In genomic region chr7:81956520-81956919, GRCh38 we compare ENCODE assay signal across 9 cellular contexts.
DNase-seq lines count a peak whose midpoint lies in the region; ATAC-seq, FAIRE-seq and TF ChIP-seq lines count a peak whose summit lies in the region.
"Had no signal": no experiment of that assay in that cellular context is flagged by ENCODE, and none has a peak within 500 bp of the region (broad histone marks: within the 10 kb centered on the region; RNA-seq: fewer than 3 reads in every experiment).

No MANE protein-coding gene starts in this region.

- no peak overlapping the region for H3K27ac ChIP-seq in astrocyte (ENCODE audit: low read depth, low read length)
- no peak overlapping the region for H3K27ac ChIP-seq in thyroid gland

- no peak overlapping the region for H2AFZ ChIP-seq in astrocyte (ENCODE audit: low read depth, low read length)

- intact Hi-C loops in thyroid gland (cut with DNase I): loop anchor here (10.0 kb wide), 1 partner anchor 472 kb away; no protein-coding TSS in a partner anchor

- H3K36me3 ChIP-seq in astrocyte (ENCODE audit: insufficient read depth, low read length): no peaks in the 10 kb centered on the region
- H3K36me3 ChIP-seq in thyroid gland: no peaks in the 10 kb centered on the region

- H3K27me3 ChIP-seq in astrocyte (ENCODE audit: insufficient read depth, low read length) (no peaks in the 10 kb centered on the region), thyroid gland (no peaks in the 10 kb centered on the region)

- H3K4me2 ChIP-seq in astrocyte (ENCODE audit: low read length): no peak overlapping the region

- H3K9me3 ChIP-seq in astrocyte (ENCODE audit: insufficient read depth, low read depth, low read length): no peaks in the 10 kb centered on the region
- H3K9me3 ChIP-seq in T-helper 17 cell (ENCODE audit: control insufficient read depth, low read length, poor library complexity, severe bottlenecking): no peaks in the 10 kb centered on the region
- no peaks in the 10 kb centered on the region for H3K9me3 ChIP-seq in thyroid gland
- H3K9me3 ChIP-seq: mucosa of descending colon had no signal

- H3K4me3 ChIP-seq in astrocyte (ENCODE audit: insufficient read depth, low read depth, low read length) (no peak overlapping the region), thyroid gland (replicated peaks in 1 of 3) (no peak overlapping the region)
- H3K4me3 ChIP-seq: mucosa of descending colon had no signal

- peaks cover 9% of the 10 kb centered on the region for H3K4me1 Mint-ChIP-seq in astrocyte (ENCODE audit: low read depth, unreplicated experiment)
- H3K4me1 Mint-ChIP-seq in T-helper 17 cell: no peaks in the 10 kb centered on the region

- H3K27ac Mint-ChIP-seq in astrocyte (ENCODE audit: unreplicated experiment) (no peak overlapping the region), T-helper 17 cell (no peak overlapping the region)

- 68 to 69% methylated on average over 4 of the region's 4 CpGs for WGBS in thyroid gland, 2 donors

- H3K27me3 Mint-ChIP-seq in astrocyte (ENCODE audit: low read depth, unreplicated experiment) (no peaks in the 10 kb centered on the region), T-helper 17 cell (no peaks in the 10 kb centered on the region)

- no peak overlapping the region for H3K9ac ChIP-seq in astrocyte (ENCODE audit: low read length)

- TF ChIP-seq CTCF in astrocyte (IDR thresholded peaks at IDR 0.05; ENCODE audit: insufficient read depth, low read depth, low read length) (peak; percentile 46), thyroid gland (IDR thresholded peaks at IDR 0.05) (peak in 2 of 6 experiments; percentile 21 to 33)

- no peaks in the 10 kb centered on the region for H3K36me3 Mint-ChIP-seq in astrocyte (ENCODE audit: low read depth, unreplicated experiment)
- H3K36me3 Mint-ChIP-seq in T-helper 17 cell (ENCODE audit: low read depth): no peaks in the 10 kb centered on the region

- DNase-seq in DMS53 treated with DMSO at 0.1 percent for 48 hours (lab: John Stamatoyannopoulos, UW; ENCODE audit: unreplicated experiment): peak; percentile 38
- DNase-seq in H4 (ENCODE audit: low spot score): peak; percentile 63
- peak; percentile 30 for DNase-seq in NCI-H1105 treated with DMSO at 0.1 percent for 48 hours (lab: John Stamatoyannopoulos, UW)
- peak; percentile 45 for DNase-seq in astrocyte (ENCODE audit: low read depth)
- peak; percentile 63 for DNase-seq in iris pigment epithelial cell (ENCODE audit: low read depth)
- no peak for DNase-seq in T-helper 17 cell
- DNase-seq in thyroid gland: no peak

- no peaks in the 10 kb centered on the region for H4K20me1 ChIP-seq in astrocyte (ENCODE audit: insufficient read depth, low read length)

- no peak for TF ChIP-seq POLR2A in thyroid gland (IDR thresholded peaks at IDR 0.05)

- FAIRE-seq in astrocyte (lab: Jason Lieb, UNC): no peak

- ATAC-seq in T-helper 17 cell (no peak), GM21529 (IDR thresholded peaks at IDR 0.05; ENCODE audit: unreplicated experiment) (no peak)
- ATAC-seq: mucosa of descending colon had no signal

- no peaks in the 10 kb centered on the region for H3K9me3 Mint-ChIP-seq in astrocyte (ENCODE audit: unreplicated experiment)

- no peaks in the 10 kb centered on the region for H3K4me1 ChIP-seq in astrocyte (ENCODE audit: insufficient read depth, low read length)
- H3K4me1 ChIP-seq in thyroid gland: no peaks in the 10 kb centered on the region

- H3K4me3 Mint-ChIP-seq in astrocyte (ENCODE audit: unreplicated experiment) (no peak overlapping the region), T-helper 17 cell (no peak overlapping the region)

- H3K79me2 ChIP-seq in astrocyte (ENCODE audit: insufficient read depth, low read length): no peaks in the 10 kb centered on the region

Comparison
In these comparisons a context has a peak if more than half of its experiments do, and no peak if none do; other contexts are left out.
1. DNase-seq: peak in DMS53 treated with DMSO at 0.1 percent for 48 hours (single experiment), H4 (single experiment), NCI-H1105 treated with DMSO at 0.1 percent for 48 hours (single experiment), astrocyte (single experiment) and iris pigment epithelial cell (single experiment); none in T-helper 17 cell (0 of 3) and thyroid gland (0 of 2).